22 cellular contexts compared by ENCODE assay signal in genomic region chr15:62795171-62795570, GRCh38.
"Had no signal": no experiment of that assay in that cellular context is flagged by ENCODE, and none has a peak within 500 bp of the region (broad histone marks: within the 10 kb centered on the region; RNA-seq: fewer than 3 reads in every experiment).

No MANE protein-coding gene starts in this region.

- H3K4me3 ChIP-seq: colonic mucosa, hepatocyte, left lung, suprapubic skin, upper lobe of left lung had no signal

- FAIRE-seq: islet of Langerhans had no signal

- H3K27me3 ChIP-seq: brain microvascular endothelial cell, colonic mucosa, foreskin keratinocyte, hepatocyte, left lung, suprapubic skin, upper lobe of left lung had no signal

- H3K4me1 Mint-ChIP-seq: activated B cell treated with CpG ODN at 0.5 μM for 24 hours; activated CD4-positive, alpha-beta memory T cell treated with anti-CD3 and anti-CD28 coated beads, Interleukin-2, amount 10 ng/mL, durations not matched to agents 7 days and 5 days; activated CD8-positive, alpha-beta memory T cell treated with anti-CD3 and anti-CD28 coated beads, Interleukin-2, amount 10 ng/mL, durations not matched to agents 7 days and 5 days; activated naive CD8-positive, alpha-beta T cell treated with anti-CD3 and anti-CD28 coated beads, Interleukin-2, amount 50 U/mL, for 24 hours; central memory CD8-positive, alpha-beta T cell had no signal

- H3K9me3 ChIP-seq: colonic mucosa, left lung, suprapubic skin, upper lobe of left lung had no signal

- H3K79me2 ChIP-seq: hepatocyte had no signal

- ATAC-seq: activated CD8-positive, alpha-beta memory T cell treated with anti-CD3 and anti-CD28 coated beads, Interleukin-2, amount 10 ng/mL, durations not matched to agents 7 days and 5 days; activated naive CD8-positive, alpha-beta T cell treated with anti-CD3 and anti-CD28 coated beads, Interleukin-2, amount 50 U/mL, for 24 hours; foreskin keratinocyte; left lung had no signal

- H3K27me3 Mint-ChIP-seq: activated naive CD8-positive, alpha-beta T cell treated with anti-CD3 and anti-CD28 coated beads, Interleukin-2, amount 50 U/mL, for 24 hours had no signal

- H3K27ac Mint-ChIP-seq: activated B cell treated with CpG ODN at 0.5 μM for 24 hours; activated CD4-positive, alpha-beta memory T cell treated with anti-CD3 and anti-CD28 coated beads, Interleukin-2, amount 10 ng/mL, durations not matched to agents 7 days and 5 days; activated CD8-positive, alpha-beta memory T cell treated with anti-CD3 and anti-CD28 coated beads, Interleukin-2, amount 10 ng/mL, durations not matched to agents 7 days and 5 days; activated naive CD4-positive, alpha-beta T cell treated with anti-CD3 and anti-CD28 coated beads for 36 hours; activated naive CD8-positive, alpha-beta T cell treated with anti-CD3 and anti-CD28 coated beads, Interleukin-2, amount 50 U/mL, for 24 hours; nephron progenitor cell; stimulated activated naive CD8-positive, alpha-beta T cell treated with anti-CD3 and anti-CD28 coated beads, Interleukin-15, Interleukin-2, amounts not matched to agents 100 ng/mL and 50 ng/mL, for 24 hours had no signal

- H3K36me3 ChIP-seq: brain microvascular endothelial cell, colonic mucosa, left lung had no signal

- H3K4me2 ChIP-seq: hepatocyte had no signal

- H3K36me3 Mint-ChIP-seq: activated CD8-positive, alpha-beta memory T cell treated with anti-CD3 and anti-CD28 coated beads, Interleukin-2, amount 10 ng/mL, durations not matched to agents 7 days and 5 days had no signal

- H3K4me1 ChIP-seq: colonic mucosa, foreskin keratinocyte, left lung, suprapubic skin, upper lobe of left lung had no signal

- H2AFZ ChIP-seq: hepatocyte had no signal

- H3K9me3 Mint-ChIP-seq: activated B cell treated with CpG ODN at 0.5 μM for 24 hours; activated CD4-positive, alpha-beta memory T cell treated with anti-CD3 and anti-CD28 coated beads, Interleukin-2, amount 10 ng/mL, durations not matched to agents 7 days and 5 days; activated naive CD4-positive, alpha-beta T cell treated with anti-CD3 and anti-CD28 coated beads for 36 hours; activated naive CD8-positive, alpha-beta T cell treated with anti-CD3 and anti-CD28 coated beads, Interleukin-2, amount 50 U/mL, for 24 hours; central memory CD8-positive, alpha-beta T cell; nephron progenitor cell; stimulated activated naive CD8-positive, alpha-beta T cell treated with anti-CD3 and anti-CD28 coated beads, Interleukin-15, Interleukin-2, amounts not matched to agents 100 ng/mL and 50 ng/mL, for 24 hours had no signal

- H3K4me3 Mint-ChIP-seq: activated B cell treated with CpG ODN at 0.5 μM for 24 hours; activated CD4-positive, alpha-beta memory T cell treated with anti-CD3 and anti-CD28 coated beads, Interleukin-2, amount 10 ng/mL, durations not matched to agents 7 days and 5 days; activated CD8-positive, alpha-beta memory T cell treated with anti-CD3 and anti-CD28 coated beads, Interleukin-2, amount 10 ng/mL, durations not matched to agents 7 days and 5 days; activated naive CD4-positive, alpha-beta T cell treated with anti-CD3 and anti-CD28 coated beads for 36 hours; activated naive CD8-positive, alpha-beta T cell treated with anti-CD3 and anti-CD28 coated beads, Interleukin-2, amount 50 U/mL, for 24 hours; central memory CD8-positive, alpha-beta T cell; nephron progenitor cell; stimulated activated naive CD8-positive, alpha-beta T cell treated with anti-CD3 and anti-CD28 coated beads, Interleukin-15, Interleukin-2, amounts not matched to agents 100 ng/mL and 50 ng/mL, for 24 hours had no signal

- H3K27ac ChIP-seq: brain microvascular endothelial cell, colonic mucosa, foreskin keratinocyte, hepatocyte, left lung, suprapubic skin, upper lobe of left lung had no signal

- DNase-seq: activated B cell treated with CpG ODN at 0.5 μM for 24 hours; activated CD4-positive, alpha-beta memory T cell treated with anti-CD3 and anti-CD28 coated beads, Interleukin-2, amount 10 ng/mL, durations not matched to agents 7 days and 5 days; activated CD4-positive, alpha-beta T cell treated with anti-CD3 and anti-CD28 coated beads for 48 hours; activated CD8-positive, alpha-beta memory T cell treated with anti-CD3 and anti-CD28 coated beads, Interleukin-2, amount 10 ng/mL, durations not matched to agents 7 days and 5 days; activated naive CD4-positive, alpha-beta T cell treated with anti-CD3 and anti-CD28 coated beads for 36 hours; activated naive CD8-positive, alpha-beta T cell treated with anti-CD3 and anti-CD28 coated beads, Interleukin-2, amount 50 U/mL, for 24 hours; anterior cingulate cortex; brain microvascular endothelial cell; colonic mucosa; left lung; midbrain; nephron progenitor cell; retina; stimulated activated CD4-positive, alpha-beta T cell treated with anti-CD3 and anti-CD28 coated beads, Interleukin-12 subunit alpha, Interleukin-12 subunit beta, amount 100 ng/mL, for 4 hours; stimulated activated CD4-positive, alpha-beta T cell treated with anti-CD3 and anti-CD28 coated beads, Interleukin-1b, Interleukin-23, amount 100 ng/mL, for 48 hours had no signal
